In the genomic region with DNA sequence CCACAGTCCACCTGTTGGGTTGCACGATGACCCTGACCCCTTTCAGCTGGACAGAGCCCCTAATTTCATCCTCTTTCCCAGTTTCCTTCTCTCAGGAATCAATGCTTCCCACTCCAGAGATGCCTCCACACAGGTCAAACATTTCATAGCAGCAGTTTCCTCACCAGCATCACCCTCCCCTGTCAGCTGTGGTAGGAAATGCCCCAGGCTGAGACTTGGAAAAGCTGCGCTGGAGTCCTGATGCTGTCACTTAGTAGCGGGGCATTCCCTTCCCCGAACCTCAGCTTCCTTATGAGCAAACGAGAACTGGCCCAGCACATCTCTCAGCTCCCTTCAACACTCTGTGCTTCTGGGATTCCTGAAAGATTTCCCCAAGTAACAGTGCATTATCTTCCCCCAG, we compare ENCODE assay signal across 18 cellular contexts. TPM values are rescaled to one million over a fixed set of nuclear protein-coding genes. Genes with fewer than 3 reads are reported as not detected.
"Had no signal": no experiment of that assay in that cellular context is flagged by ENCODE, and none has a peak within 500 bp of the region (broad histone marks: within the 10 kb centered on the region; RNA-seq: fewer than 3 reads in every experiment).

No MANE protein-coding gene starts in this region.

- H3K9me3 Mint-ChIP-seq: activated naive CD4-positive, alpha-beta T cell treated with anti-CD3 and anti-CD28 coated beads, Interleukin-2, amount 50 U/mL, for 72 hours; activated T-cell treated with anti-CD3 and anti-CD28 coated beads, Interleukin-2, amount 50 U/mL, for 24 hours; natural killer cell had no signal

- ATAC-seq: activated naive CD4-positive, alpha-beta T cell treated with anti-CD3 and anti-CD28 coated beads, Interleukin-2, amount 50 U/mL, for 72 hours; esophagus mucosa; left cardiac atrium; natural killer cell; stimulated activated naive CD8-positive, alpha-beta T cell treated with anti-CD3 and anti-CD28 coated beads, Interleukin-15, Interleukin-2, amounts not matched to agents 100 U/mL and 50 U/mL, for 24 hours; T-helper 17 cell had no signal

- H3K4me1 Mint-ChIP-seq: natural killer cell, T-helper 17 cell had no signal

- H3K27ac ChIP-seq: brain microvascular endothelial cell had no signal

- H3K27ac Mint-ChIP-seq: activated naive CD4-positive, alpha-beta T cell treated with anti-CD3 and anti-CD28 coated beads, Interleukin-2, amount 50 U/mL, for 72 hours; activated T-cell treated with anti-CD3 and anti-CD28 coated beads, Interleukin-2, amount 50 U/mL, for 24 hours; natural killer cell; T-helper 17 cell had no signal

- H3K27me3 Mint-ChIP-seq: T-helper 17 cell had no signal

- H3K36me3 ChIP-seq: brain microvascular endothelial cell had no signal

- H3K4me3 ChIP-seq: lung had no signal

- H3K36me3 Mint-ChIP-seq: activated naive CD4-positive, alpha-beta T cell treated with anti-CD3 and anti-CD28 coated beads, Interleukin-2, amount 50 U/mL, for 72 hours; natural killer cell had no signal

- DNase-seq: activated CD4-positive, alpha-beta T cell treated with anti-CD3 and anti-CD28 coated beads, Interleukin-2, amount 50 U/mL, for 1 hour; activated CD4-positive, CD25-positive, alpha-beta regulatory T cell; activated effector memory CD4-positive, alpha-beta T cell treated with Interleukin-2 at 50 U/mL for 16 hours; activated T-cell treated with anti-CD3 and anti-CD28 coated beads, Interleukin-2, amount 50 U/mL, for 24 hours; brain microvascular endothelial cell; cerebellar nuclear complex; left cardiac atrium; natural killer cell; stimulated activated CD4-positive, alpha-beta T cell treated with anti-CD3 and anti-CD28 coated beads, Interleukin-12 subunit alpha, Interleukin-12 subunit beta, amount 100 ng/mL, for 4 hours; stimulated activated CD4-positive, alpha-beta T cell treated with anti-CD3 and anti-CD28 coated beads, Interleukin-2, amount 100 ng/mL, for 48 hours; stimulated activated naive CD8-positive, alpha-beta T cell treated with anti-CD3 and anti-CD28 coated beads, Interleukin-15, Interleukin-2, amounts not matched to agents 100 U/mL and 50 U/mL, for 24 hours; T-helper 17 cell had no signal

- H3K4me3 Mint-ChIP-seq: activated T-cell treated with anti-CD3 and anti-CD28 coated beads, Interleukin-2, amount 50 U/mL, for 24 hours; natural killer cell; T-helper 17 cell had no signal

- H3K27me3 ChIP-seq: brain microvascular endothelial cell had no signal

RNA-seq across cellular contexts. Expression of a gene that starts 2.6 kb away (rescaled TPM):
- total RNA-seq: dermis microvascular lymphatic vessel endothelial cell, fibroblast of villous mesenchyme, left cardiac atrium, natural killer cell, osteocyte, T-helper 17 cell had no signal
